22 cellular contexts compared by ENCODE assay signal in the genomic region with DNA sequence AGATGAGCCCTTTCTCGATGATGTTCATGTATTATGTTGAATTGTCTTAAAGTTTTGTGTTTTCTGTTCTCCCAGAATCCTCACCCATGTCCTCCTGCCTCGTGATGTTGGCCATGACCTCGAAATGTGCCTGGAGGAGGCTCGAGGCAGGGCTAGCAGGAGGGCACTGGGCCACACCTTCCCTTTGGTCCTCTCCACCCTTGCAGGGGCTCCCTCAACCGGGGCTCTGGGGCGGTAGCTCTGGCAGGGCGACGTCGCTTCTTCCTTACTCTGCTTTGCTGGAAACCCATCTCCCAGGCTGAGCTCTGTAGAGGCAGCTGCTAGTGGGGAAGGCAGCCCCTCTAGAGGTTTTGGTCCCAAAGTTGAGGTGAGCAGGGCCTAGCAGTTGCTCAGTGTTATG. TPM values are rescaled to one million over a fixed set of nuclear protein-coding genes. Genes with fewer than 3 reads are reported as not detected.
"Had no signal": no experiment of that assay in that cellular context is flagged by ENCODE, and none has a peak within 500 bp of the region (broad histone marks: within the 10 kb centered on the region; RNA-seq: fewer than 3 reads in every experiment).

No MANE protein-coding gene starts in this region.

- H3K4me3 ChIP-seq: body of pancreas, mucosa of descending colon, smooth muscle cell, testis had no signal

- H3K27ac Mint-ChIP-seq: activated naive CD8-positive, alpha-beta T cell; activated T-cell treated with anti-CD3 and anti-CD28 coated beads, Interleukin-2, amount 50 U/mL, for 72 hours had no signal

- H3K36me3 Mint-ChIP-seq: activated naive CD8-positive, alpha-beta T cell had no signal

- H3K4me1 Mint-ChIP-seq: memory B cell had no signal

- H3K4me3 Mint-ChIP-seq: activated CD4-positive, alpha-beta memory T cell treated with anti-CD3 and anti-CD28 coated beads, Interleukin-2, amount 10 ng/mL, durations not matched to agents 7 days and 5 days; activated naive CD8-positive, alpha-beta T cell; activated T-cell treated with anti-CD3 and anti-CD28 coated beads, Interleukin-2, amount 50 U/mL, for 72 hours; memory B cell; naive thymus-derived CD4-positive, alpha-beta T cell had no signal

- DNase-seq: activated CD4-positive, alpha-beta memory T cell treated with anti-CD3 and anti-CD28 coated beads, Interleukin-2, amount 10 ng/mL, durations not matched to agents 7 days and 5 days; activated CD4-positive, alpha-beta T cell treated with anti-CD3 and anti-CD28 coated beads for 1 hour; activated CD8-positive, alpha-beta memory T cell treated with anti-CD3 and anti-CD28 coated beads, Interleukin-2, amount 50 U/mL, for 4 hours; activated gamma-delta T cell treated with Interleukin-2 at 50 U/mL for 16 hours; activated T-cell treated with anti-CD3 and anti-CD28 coated beads, Interleukin-2, amount 50 U/mL, for 72 hours; amygdala; body of pancreas; cerebellar nuclear complex; erythroblast; naive thymus-derived CD4-positive, alpha-beta T cell; SHP77 treated with DMSO at 0.1 percent for 48 hours; stimulated activated naive CD8-positive, alpha-beta T cell treated with anti-CD3 and anti-CD28 coated beads, Interleukin-15, Interleukin-2, amounts not matched to agents 100 U/mL and 50 U/mL, for 24 hours; testis had no signal

- H3K4me1 ChIP-seq: body of pancreas, testis had no signal

- H3K27me3 Mint-ChIP-seq: activated CD4-positive, alpha-beta memory T cell treated with anti-CD3 and anti-CD28 coated beads, Interleukin-2, amount 10 ng/mL, durations not matched to agents 7 days and 5 days; activated naive CD8-positive, alpha-beta T cell; naive thymus-derived CD4-positive, alpha-beta T cell had no signal

- H3K9me3 ChIP-seq: body of pancreas, mucosa of descending colon, testis had no signal

- H3K9me3 Mint-ChIP-seq: activated CD4-positive, alpha-beta memory T cell treated with anti-CD3 and anti-CD28 coated beads, Interleukin-2, amount 10 ng/mL, durations not matched to agents 7 days and 5 days; activated T-cell treated with anti-CD3 and anti-CD28 coated beads, Interleukin-2, amount 50 U/mL, for 72 hours; memory B cell; naive thymus-derived CD4-positive, alpha-beta T cell had no signal

- H3K27ac ChIP-seq: testis, VCaP had no signal

- ATAC-seq: activated T-cell treated with anti-CD3 and anti-CD28 coated beads, Interleukin-2, amount 50 U/mL, for 72 hours; mucosa of descending colon; naive thymus-derived CD4-positive, alpha-beta T cell; SK-N-SH treated with all-trans-retinoic acid at 6 μM for 48 hours; stimulated activated naive CD8-positive, alpha-beta T cell treated with anti-CD3 and anti-CD28 coated beads, Interleukin-15, Interleukin-2, amounts not matched to agents 100 U/mL and 50 U/mL, for 24 hours had no signal

- H3K27me3 ChIP-seq: body of pancreas, testis had no signal

RNA-seq across cellular contexts. Expression of a gene that starts 14.3 kb away (rescaled TPM):
- total RNA-seq: activated CD4-positive, alpha-beta memory T cell treated with anti-CD3 and anti-CD28 coated beads, Interleukin-2, amount 10 ng/mL, durations not matched to agents 7 days and 5 days; activated T-cell treated with anti-CD3 and anti-CD28 coated beads, Interleukin-2, amount 50 U/mL, for 72 hours; naive thymus-derived CD4-positive, alpha-beta T cell; smooth muscle cell; T-helper 1 cell treated with Interleukin-12 subunit alpha and Interleukin-12 subunit beta and Interleukin-4 antibody, amounts not matched to agents 30 ng/mL and 1 ng/mL, for 36 hours had no signal
- polyA plus RNA-seq: naive thymus-derived CD4-positive, alpha-beta T cell had no signal

RNA-seq across cellular contexts. Expression of a gene that starts 49.8 kb away (rescaled TPM):
- total RNA-seq: activated CD4-positive, alpha-beta memory T cell treated with anti-CD3 and anti-CD28 coated beads, Interleukin-2, amount 10 ng/mL, durations not matched to agents 7 days and 5 days; activated T-cell treated with anti-CD3 and anti-CD28 coated beads, Interleukin-2, amount 50 U/mL, for 72 hours; dermis blood vessel endothelial cell; naive thymus-derived CD4-positive, alpha-beta T cell; smooth muscle cell; T-helper 1 cell treated with Interleukin-12 subunit alpha and Interleukin-12 subunit beta and Interleukin-4 antibody, amounts not matched to agents 30 ng/mL and 1 ng/mL, for 36 hours; testis; urinary bladder had no signal
- polyA plus RNA-seq: naive thymus-derived CD4-positive, alpha-beta T cell; smooth muscle cell; urinary bladder had no signal
